8 cellular contexts compared by ENCODE assay signal in the genomic region with DNA sequence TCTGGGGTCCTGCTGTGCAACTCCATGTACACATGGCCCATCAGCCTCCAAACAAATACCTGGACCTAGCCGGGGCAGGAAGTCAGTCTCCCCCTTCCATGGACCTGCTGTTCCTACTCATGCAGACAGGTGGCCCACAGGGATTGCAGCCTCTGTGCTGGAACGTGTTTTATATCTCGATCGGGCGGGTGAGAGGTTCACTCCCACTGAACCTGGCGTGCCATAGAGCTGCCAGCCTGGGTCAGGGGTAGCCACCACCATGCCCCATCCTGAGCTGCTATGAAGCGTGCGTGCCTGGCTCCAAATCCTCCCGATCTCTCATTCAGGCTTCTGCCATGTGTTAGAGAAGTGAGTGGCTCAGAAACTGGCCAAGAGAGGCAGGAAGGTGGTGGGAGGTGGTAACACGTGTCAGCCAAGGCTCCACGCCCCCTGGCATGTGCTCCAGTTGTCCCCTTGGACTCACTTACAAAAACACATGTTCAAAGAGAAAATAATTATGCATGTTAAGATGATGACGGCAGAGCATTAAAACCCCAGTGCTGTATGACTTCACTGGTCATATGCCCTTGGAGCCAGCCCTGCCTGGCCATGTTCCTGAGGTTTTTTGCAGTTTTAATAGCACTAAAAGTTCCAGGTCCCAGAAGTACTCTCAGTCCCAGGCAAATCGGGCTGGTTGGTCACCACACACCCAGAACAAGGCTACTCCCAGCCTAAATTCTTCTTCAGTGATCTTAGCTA.
DNase-seq lines count a peak whose midpoint lies in the region; ATAC-seq and TF ChIP-seq lines count a peak whose summit lies in the region.

No MANE protein-coding gene starts in this region.

- no peaks in the 10 kb centered on the region for H3K79me2 ChIP-seq in Loucy (ENCODE audit: insufficient read depth, low read length)

- H3K4me3 ChIP-seq in AG10803 (ENCODE audit: low read length) (no peak overlapping the region), Loucy (ENCODE audit: low read length, poor library complexity, severe bottlenecking) (no peak overlapping the region), muscle layer of colon (ENCODE audit: low read depth in 1 of 2, low read length in 2 of 2) (no peak overlapping the region)

- H3K4me1 ChIP-seq in Loucy (ENCODE audit: insufficient read depth, low read length, poor library complexity, severe bottlenecking) (no peaks in the 10 kb centered on the region), muscle layer of colon (ENCODE audit: insufficient read depth, low read length) (peaks cover 49% of the 10 kb centered on the region)

- peaks cover 9% of the 10 kb centered on the region for H4K20me1 ChIP-seq in Loucy (ENCODE audit: insufficient read depth, low read length, poor library complexity, severe bottlenecking)

- no peak for ATAC-seq in HG03095 (IDR thresholded peaks at IDR 0.05; ENCODE audit: unreplicated experiment)

- H3K27ac ChIP-seq in epithelial cell of prostate (peak overlapping the region; percentile 92), muscle layer of colon (ENCODE audit: low read depth, low read length) (peak overlapping the region; percentile 66)

- H3K9me3 ChIP-seq in Loucy (ENCODE audit: insufficient read depth, low read depth, low read length) (no peaks in the 10 kb centered on the region), muscle layer of colon (ENCODE audit: low read length) (no peaks in the 10 kb centered on the region)

- peak; percentile 48 for TF ChIP-seq CTCF in AG10803 (conservative IDR thresholded peaks at IDR 0.05; ENCODE audit: low read length)
- peak; percentile 51 for TF ChIP-seq CTCF in Loucy (conservative IDR thresholded peaks at IDR 0.05; ENCODE audit: low read length)

- H3K9ac ChIP-seq in Loucy (ENCODE audit: low read depth, low read length, poor library complexity, severe bottlenecking) (no peak overlapping the region), muscle layer of colon (ENCODE audit: low read length) (no peak overlapping the region)

- H3K27me3 ChIP-seq in Loucy (ENCODE audit: insufficient read depth, low read length, poor library complexity, severe bottlenecking) (no peaks in the 10 kb centered on the region), muscle layer of colon (ENCODE audit: control insufficient read depth in 1 of 2, insufficient read depth in 2 of 2, low read length in 2 of 2) (no peaks in the 10 kb centered on the region)

- no peaks in the 10 kb centered on the region for H3K9me2 ChIP-seq in Loucy (replicated peaks; ENCODE audit: low read depth, low read length)

- H3K36me3 ChIP-seq in Loucy (ENCODE audit: insufficient read depth, low read length) (peaks cover 68% of the 10 kb centered on the region), muscle layer of colon (ENCODE audit: insufficient read depth, low read length) (peaks cover 41% of the 10 kb centered on the region)

- H3F3A ChIP-seq in Loucy (ENCODE audit: low read depth) = no peaks in the 10 kb centered on the region

- no peak overlapping the region for H3K4me2 ChIP-seq in Loucy (ENCODE audit: low read depth, low read length, poor library complexity, severe bottlenecking)

- DNase-seq in AG10803 (ENCODE audit: low read depth) = peak; percentile 46
- DNase-seq in epithelial cell of prostate (ENCODE audit: low read depth, low spot score) = no peak
- no peak for DNase-seq in middle frontal gyrus (ENCODE audit: extremely low spot score, low spot score)
- no peak for DNase-seq in activated naive CD4-positive, alpha-beta T cell treated with Interleukin-2 at 50 U/mL for 16 hours
- DNase-seq in NCI-H1694 (lab: John Stamatoyannopoulos, UW) = no peak

- H2AFZ ChIP-seq in Loucy (ENCODE audit: low read length) = no peak overlapping the region
